In genomic region chr6:159797554-159797953, GRCh38 we compare ENCODE assay signal across 29 cellular contexts. TPM values are rescaled to one million over a fixed set of nuclear protein-coding genes. Genes with fewer than 3 reads are reported as not detected.
"Had no signal": no experiment of that assay in that cellular context is flagged by ENCODE, and none has a peak within 500 bp of the region (broad histone marks: within the 10 kb centered on the region; RNA-seq: fewer than 3 reads in every experiment).

No MANE protein-coding gene starts in this region.

- H3K27me3 Mint-ChIP-seq: activated B cell treated with CpG ODN at 0.5 μM for 24 hours; central memory CD8-positive, alpha-beta T cell; naive B cell; T-helper 17 cell had no signal

- H3K4me3 ChIP-seq: breast epithelium, hepatocyte, left lung, lung, sigmoid colon, SK-N-MC, upper lobe of left lung had no signal

- H2AFZ ChIP-seq: hepatocyte had no signal

- H3K9me3 Mint-ChIP-seq: activated B cell treated with CpG ODN at 0.5 μM for 24 hours; activated T-helper 1 cell treated with anti-CD3 and anti-CD28 coated beads, Interleukin-12 subunit alpha, Interleukin-12 subunit beta, Interleukin-2, Interleukin-4 antibody, amounts not matched to agents 30 ng/mL and 10 ng/mL and 1 ng/mL, durations not matched to agents 14 hours and 24 hours and 36 hours; central memory CD8-positive, alpha-beta T cell; immature natural killer cell; naive B cell had no signal

- ATAC-seq: esophagus mucosa, left lung, T-helper 17 cell had no signal

- H3K36me3 ChIP-seq: breast epithelium had no signal

- H3K27ac Mint-ChIP-seq: activated B cell treated with CpG ODN at 0.5 μM for 24 hours; activated T-helper 1 cell treated with anti-CD3 and anti-CD28 coated beads, Interleukin-12 subunit alpha, Interleukin-12 subunit beta, Interleukin-2, Interleukin-4 antibody, amounts not matched to agents 30 ng/mL and 10 ng/mL and 1 ng/mL, durations not matched to agents 14 hours and 24 hours and 36 hours; T-helper 17 cell had no signal

- H3K4me3 Mint-ChIP-seq: activated B cell treated with CpG ODN at 0.5 μM for 24 hours; activated T-helper 1 cell treated with anti-CD3 and anti-CD28 coated beads, Interleukin-12 subunit alpha, Interleukin-12 subunit beta, Interleukin-2, Interleukin-4 antibody, amounts not matched to agents 30 ng/mL and 10 ng/mL and 1 ng/mL, durations not matched to agents 14 hours and 24 hours and 36 hours; central memory CD8-positive, alpha-beta T cell; immature natural killer cell; T-helper 17 cell had no signal

- H3K27me3 ChIP-seq: breast epithelium, hepatocyte, left lung, sigmoid colon, upper lobe of left lung had no signal

- H3K4me2 ChIP-seq: hepatocyte had no signal

- H3K9me3 ChIP-seq: breast epithelium, left lung, sigmoid colon, upper lobe of left lung had no signal

- H3K4me1 ChIP-seq: breast epithelium had no signal

- H3K27ac ChIP-seq: breast epithelium, hepatocyte, left lung, sigmoid colon, SK-N-MC, upper lobe of left lung had no signal

- DNase-seq: activated B cell treated with CpG ODN at 0.5 μM for 24 hours; activated CD4-positive, alpha-beta T cell treated with anti-CD3 and anti-CD28 coated beads for 4 hours; activated CD8-positive, alpha-beta memory T cell treated with anti-CD3 and anti-CD28 coated beads, Interleukin-2, amount 50 U/mL, for 48 hours; activated gamma-delta T cell; effector memory CD4-positive, alpha-beta T cell; glutamatergic neuron; immature natural killer cell; left lung; naive B cell; sigmoid colon; stimulated activated CD4-positive, alpha-beta T cell treated with anti-CD3 and anti-CD28 coated beads, Interleukin-2, amount 100 ng/mL, for 48 hours; stimulated activated CD8-positive, alpha-beta memory T cell treated with anti-CD3 and anti-CD28 coated beads, Interleukin-4, amount 100 ng/mL, for 48 hours; stimulated activated naive CD4-positive, alpha-beta T cell; SW 1271; T-helper 17 cell; upper lobe of left lung had no signal

RNA-seq across cellular contexts. Expression of gene PNLDC1, which starts 2.5 kb away (rescaled TPM):
- total RNA-seq: dermis microvascular lymphatic vessel endothelial cell, esophagus mucosa, frontal cortex, hepatocyte, kidney epithelial cell, mesenteric fat pad, osteoblast, renal cortical epithelial cell had no signal
